In genomic region chr14:31530136-31530535, GRCh38 we compare ENCODE assay signal across 23 cellular contexts. TPM values are rescaled to one million over a fixed set of nuclear protein-coding genes. Genes with fewer than 3 reads are reported as not detected.
DNase-seq lines count a peak whose midpoint lies in the region; ATAC-seq, FAIRE-seq and TF ChIP-seq lines count a peak whose summit lies in the region.
"Had no signal": no experiment of that assay in that cellular context is flagged by ENCODE, and none has a peak within 500 bp of the region (broad histone marks: within the 10 kb centered on the region; RNA-seq: fewer than 3 reads in every experiment).

No MANE protein-coding gene starts in this region.

- no peak overlapping the region for H2AFZ ChIP-seq in HepG2 (ENCODE audit: low read length)
- peak overlapping the region; percentile 31; the same call in 1 of the 2 replicates for H2AFZ ChIP-seq in PC-3 (ENCODE audit: low read length)

- H3K9ac ChIP-seq in HepG2 (ENCODE audit: insufficient read depth, low read depth, low read length), result no peak overlapping the region
- no peak overlapping the region for H3K9ac ChIP-seq in PC-3 (ENCODE audit: low read length)

- H3K9me3 ChIP-seq in HepG2 (ENCODE audit: low read length) (no peaks in the 10 kb centered on the region), right lobe of liver (no peaks in the 10 kb centered on the region), PC-3 (ENCODE audit: low read length) (no peaks in the 10 kb centered on the region)
- H3K9me3 ChIP-seq: Peyer's patch, SJSA1 had no signal

- TF ChIP-seq EP300 in HepG2 (IDR thresholded peaks at IDR 0.05; ENCODE audit: low read depth in 2 of 2, low read length in 2 of 2) (no peak), HepG2 (CRISPR knock-in tag; IDR thresholded peaks at IDR 0.05; ENCODE audit: borderline replicate concordance) (no peak)

- H3K4me3 ChIP-seq in HepG2 (replicated peaks in 1 of 3; ENCODE audit: insufficient read depth in 1 of 3, low read depth in 2 of 3, low read length in 3 of 3) (no peak overlapping the region), right lobe of liver (no peak overlapping the region), PC-3 (ENCODE audit: low read length) (no peak overlapping the region)
- H3K4me3 ChIP-seq: Peyer's patch, SJSA1 had no signal

- POLR2A ChIA-PET in HepG2 (lab: Yijun Ruan, JAX), result no interaction called here
- POLR2A ChIA-PET in PC-3 (lab: Charles Lee; ENCODE audit: unreplicated experiment), result interaction anchor here (0.6 kb wide), 2 partner anchors 145 to 1635 kb away, joined by 3 to 4 read pairs; no protein-coding TSS in a partner anchor

- no peak overlapping the region for H3K27ac ChIP-seq in HepG2 (ENCODE audit: extremely low read length, insufficient read depth, low read length)
- H3K27ac ChIP-seq in right lobe of liver, result no peak overlapping the region
- H3K27ac ChIP-seq in PC-3 (ENCODE audit: low read length), result no peak overlapping the region
- H3K27ac ChIP-seq: C4-2B, Peyer's patch, SJSA1 had no signal

- ATAC-seq in HepG2 (no peak), right lobe of liver (no peak), PC-3 (no peak), left cardiac atrium (no peak), HG03342 (IDR thresholded peaks at IDR 0.05; ENCODE audit: unreplicated experiment) (no peak)

- TF ChIP-seq RAD21 in HepG2 (CRISPR knock-in tag; IDR thresholded peaks at IDR 0.05), result no peak

- H4K20me1 ChIP-seq in HepG2 (ENCODE audit: insufficient read depth, low read length) (no peaks in the 10 kb centered on the region), PC-3 (ENCODE audit: low read length) (no peaks in the 10 kb centered on the region)

- BruUV-seq in HepG2 (replicated peaks; lab: Mats Ljungman, UMichigan) (no TSS peak), PC-3 (replicated peaks; lab: Mats Ljungman, UMichigan) (no TSS peak)

- TF ChIP-seq CTCF in HepG2 (CRISPR knock-in tag; IDR thresholded peaks at IDR 0.05), result no peak
- no peak for TF ChIP-seq CTCF in right lobe of liver (IDR thresholded peaks at IDR 0.05)
- no peak for TF ChIP-seq CTCF in PC-3 (conservative IDR thresholded peaks at IDR 0.05; ENCODE audit: low read depth, low read length)

- no peaks in the 10 kb centered on the region for H3K9me2 ChIP-seq in PC-3 (replicated peaks; ENCODE audit: low read length)

- DNase-seq in HepG2 (ENCODE audit: low spot score), result no peak
- no peak for DNase-seq in right lobe of liver
- DNase-seq in PC-3, result no peak
- DNase-seq in fibroblast of peridontal ligament (ENCODE audit: extremely low read depth), result peak; percentile 15
- no peak for DNase-seq in NCI-H2029 treated with DMSO at 0.1 percent for 48 hours (lab: John Stamatoyannopoulos, UW)
- no peak for DNase-seq in left cardiac atrium
- DNase-seq in NOMO-1 treated with dmso at 0.1 percent for 144 hours (lab: John Stamatoyannopoulos, UW; ENCODE audit: unreplicated experiment), result no peak
- DNase-seq: DMS79, HFFc6, NCI-H1417, NCI-H187, NCI-H226, NCI-H524, NCI-H82, Peyer's patch had no signal

- CTCF ChIA-PET in HepG2 (lab: Yijun Ruan, JAX; ENCODE audit: low intra/inter-chr PET ratio, low total read pairs), result no interaction called here
- CTCF ChIA-PET in PC-3 (lab: Charles Lee), result no interaction called here

- no peak overlapping the region for H3K4me2 ChIP-seq in HepG2 (ENCODE audit: low read depth, low read length)
- H3K4me2 ChIP-seq in PC-3 (ENCODE audit: low read length), result no peak overlapping the region

- H3K4me1 ChIP-seq in HepG2 (ENCODE audit: insufficient read depth, low read length), result peaks cover 16% of the 10 kb centered on the region
- H3K4me1 ChIP-seq in right lobe of liver, result no peaks in the 10 kb centered on the region
- no peaks in the 10 kb centered on the region for H3K4me1 ChIP-seq in PC-3 (ENCODE audit: insufficient read depth, low read length)
- H3K4me1 ChIP-seq: Peyer's patch, SJSA1 had no signal

- H3K79me2 ChIP-seq in HepG2 (ENCODE audit: insufficient read depth, low read length) (no peaks in the 10 kb centered on the region), PC-3 (ENCODE audit: low read length) (no peaks in the 10 kb centered on the region)

- TF ChIP-seq POLR2A in HepG2 (IDR thresholded peaks at IDR 0.05; ENCODE audit: insufficient read depth in 1 of 2, low read depth in 2 of 2, low read length in 2 of 2) (no peak), right lobe of liver (IDR thresholded peaks at IDR 0.05) (no peak)

- H3K27me3 ChIP-seq in HepG2 (ENCODE audit: control insufficient read depth in 1 of 2, insufficient read depth in 2 of 2, low read length in 2 of 2) (no peaks in the 10 kb centered on the region), right lobe of liver (no peaks in the 10 kb centered on the region), PC-3 (ENCODE audit: low read length) (no peaks in the 10 kb centered on the region)
- H3K27me3 ChIP-seq: Peyer's patch, SJSA1 had no signal

- no peak for FAIRE-seq in HepG2 (lab: Jason Lieb, UNC)
- FAIRE-seq: D721Med, H54 had no signal

- no peaks in the 10 kb centered on the region for H3F3A ChIP-seq in PC-3 (ENCODE audit: low read length, unreplicated experiment)

- in situ Hi-C loops in HepG2 (cut with HindIII; ENCODE audit: extremely low pct_ligation_motif_present, low pct_unique_long_range_greater_than_20kb), result no loop called here

- intact Hi-C loops in HepG2 (cut with micrococcal nuclease; ENCODE audit: unreplicated experiment), result no loop called here
- intact Hi-C loops in right lobe of liver (cut with DNase I), result no loop called here
- intact Hi-C loops in PC-3 (cut with micrococcal nuclease), result no loop called here
- intact Hi-C loops in left cardiac atrium (cut with DNase I), result no loop called here

- H3K36me3 ChIP-seq in HepG2 (replicated peaks in 1 of 2; ENCODE audit: control insufficient read depth in 1 of 2, insufficient read depth in 2 of 2, low read length in 2 of 2) (no peaks in the 10 kb centered on the region), right lobe of liver (no peaks in the 10 kb centered on the region), PC-3 (ENCODE audit: low read depth, low read length) (no peaks in the 10 kb centered on the region)
- H3K36me3 ChIP-seq: Peyer's patch, SJSA1 had no signal

- 44% methylated on average over 7 of the region's 7 CpGs for WGBS in HepG2 (ENCODE audit: low lambda C conversion rate)
- WGBS in right lobe of liver (ENCODE audit: insufficient coverage, low coverage, low lambda C conversion rate, missing lambda C conversion rate), result 42% methylated on average over 7 of the region's 7 CpGs

TF ChIP-seq in HepG2, 621 proteins besides CTCF, POLR2A, EP300 and RAD21 (continues in another document):
- TF ChIP-seq ZNF850 (CRISPR knock-in tag; conservative IDR thresholded peaks at IDR 0.05), result no peak

RNA-seq across cellular contexts. Expression of gene NUBPL, which starts 31.1 kb away (rescaled TPM):
- total RNA-seq in HepG2 (2016; rRNA removed; fragmentation: Illumina TruSeq; extraction: Trizol) (44.1 and 67.1 TPM in 2 replicates), right lobe of liver (1 to 10 TPM; 6.3 to 9.5 (median 7.2) TPM), PC-3 (2014; rRNA removed) (9.0 and 14.9 TPM in 2 replicates), left cardiac atrium (10 to 100 TPM; 18.5 to 19.5 TPM)
- 2.8 and 3.6 TPM in 2 replicates for total RNA-seq in HepG2 (2016; cell fraction: cytosol; rRNA removed; fragmentation: Illumina TruSeq; extraction: Trizol; ENCODE audit: low read depth)
- total RNA-seq in HepG2 (2016; cell fraction: insoluble cytoplasmic fraction; rRNA removed; fragmentation: Illumina TruSeq; extraction: Trizol), result 46.0 and 66.8 TPM in 2 replicates
- total RNA-seq in HepG2 (2016; cell fraction: membrane; rRNA removed; fragmentation: Illumina TruSeq; extraction: Trizol), result 11.2 and 11.4 TPM in 2 replicates
- total RNA-seq in HepG2 (2016; cell fraction: nucleus; rRNA removed; fragmentation: Illumina TruSeq; extraction: Trizol), result 89.2 and 90.0 TPM in 2 replicates
- 15.8 and 21.3 TPM in 2 replicates for polyA plus RNA-seq in HepG2 (2011; rRNA removed)
- polyA plus RNA-seq in HepG2 (2011; cell fraction: cytosol; rRNA removed), result 8.7 and 14.2 TPM in 2 replicates
- 7.1 and 8.2 TPM in 2 replicates for polyA plus RNA-seq in HepG2 (2011; cell fraction: nucleus; rRNA removed)
- 16.0 and 24.2 TPM in 2 replicates for polyA plus RNA-seq in HepG2 (2012)
- 2.0 and 2.5 TPM in 2 replicates for polyA plus RNA-seq in HepG2 (2016; cell fraction: cytosol; fragmentation: Illumina TruSeq; extraction: Trizol; ENCODE audit: low read depth)
- 46.1 and 49.1 TPM in 2 replicates for polyA plus RNA-seq in HepG2 (2016; cell fraction: insoluble cytoplasmic fraction; fragmentation: Illumina TruSeq; extraction: Trizol; ENCODE audit: low read depth)
- 7.5 and 7.8 TPM in 2 replicates for polyA plus RNA-seq in HepG2 (2016; cell fraction: membrane; fragmentation: Illumina TruSeq; extraction: Trizol; ENCODE audit: low read depth)
- polyA plus RNA-seq in HepG2 (2016; cell fraction: nucleus; fragmentation: Illumina TruSeq; extraction: Trizol; ENCODE audit: insufficient read depth, low read depth), result 24.3 and 24.6 TPM in 2 replicates
- 3.7 and 19.6 TPM in 2 replicates for polyA minus RNA-seq in HepG2 (2011; rRNA and poly(A)+ RNA removed; ENCODE audit: low replicate concordance)
- 16.4 and 17.6 TPM in 2 replicates for polyA minus RNA-seq in HepG2 (2011; cell fraction: cytosol; rRNA and poly(A)+ RNA removed)
- 89.0 and 103 TPM in 2 replicates for polyA minus RNA-seq in HepG2 (2011; cell fraction: nucleus; rRNA and poly(A)+ RNA removed)

RNA-seq across cellular contexts. Expression of gene GPR33, which starts 42.3 kb away (rescaled TPM):
- total RNA-seq in HepG2 (2016; rRNA removed; fragmentation: Illumina TruSeq; extraction: Trizol) (not detected in 2 replicates), right lobe of liver (not detected), PC-3 (2014; rRNA removed) (not detected in 2 replicates), left cardiac atrium (not detected)
- not detected in 2 replicates for total RNA-seq in HepG2 (2016; cell fraction: cytosol; rRNA removed; fragmentation: Illumina TruSeq; extraction: Trizol; ENCODE audit: low read depth)
- not detected in 2 replicates for total RNA-seq in HepG2 (2016; cell fraction: insoluble cytoplasmic fraction; rRNA removed; fragmentation: Illumina TruSeq; extraction: Trizol)
- total RNA-seq in HepG2 (2016; cell fraction: membrane; rRNA removed; fragmentation: Illumina TruSeq; extraction: Trizol), result not detected in 2 replicates
- total RNA-seq in HepG2 (2016; cell fraction: nucleus; rRNA removed; fragmentation: Illumina TruSeq; extraction: Trizol), result not detected in 2 replicates
- polyA plus RNA-seq in HepG2 (2011; rRNA removed), result not detected in 2 replicates
- polyA plus RNA-seq in HepG2 (2011; cell fraction: cytosol; rRNA removed), result not detected in 2 replicates
- not detected in 2 replicates for polyA plus RNA-seq in HepG2 (2011; cell fraction: nucleus; rRNA removed)
- not detected in 2 replicates for polyA plus RNA-seq in HepG2 (2012)
- not detected in 2 replicates for polyA plus RNA-seq in HepG2 (2016; cell fraction: cytosol; fragmentation: Illumina TruSeq; extraction: Trizol; ENCODE audit: low read depth)
- polyA plus RNA-seq in HepG2 (2016; cell fraction: insoluble cytoplasmic fraction; fragmentation: Illumina TruSeq; extraction: Trizol; ENCODE audit: low read depth), result not detected in 2 replicates
- polyA plus RNA-seq in HepG2 (2016; cell fraction: membrane; fragmentation: Illumina TruSeq; extraction: Trizol; ENCODE audit: low read depth), result not detected in 2 replicates
- polyA plus RNA-seq in HepG2 (2016; cell fraction: nucleus; fragmentation: Illumina TruSeq; extraction: Trizol; ENCODE audit: insufficient read depth, low read depth), result not detected in 2 replicates
- not detected in 2 replicates for polyA minus RNA-seq in HepG2 (2011; rRNA and poly(A)+ RNA removed; ENCODE audit: low replicate concordance)
- polyA minus RNA-seq in HepG2 (2011; cell fraction: cytosol; rRNA and poly(A)+ RNA removed), result not detected in 2 replicates
- polyA minus RNA-seq in HepG2 (2011; cell fraction: nucleus; rRNA and poly(A)+ RNA removed), result not detected in 2 replicates
- total RNA-seq: A172, G401, HFFc6, LHCN-M2, Peyer's patch, SJSA1 had no signal
